8 cellular contexts compared by ENCODE assay signal in genomic region chr5:123937230-123937629, GRCh38.
DNase-seq lines count a peak whose midpoint lies in the region; ATAC-seq, FAIRE-seq and TF ChIP-seq lines count a peak whose summit lies in the region.

No MANE protein-coding gene starts in this region.

- H3K27ac ChIP-seq in testis, result no peak overlapping the region

- no peak overlapping the region for H3K27ac Mint-ChIP-seq in activated CD4-positive, alpha-beta memory T cell treated with anti-CD3 and anti-CD28 coated beads for 36 hours

- 63 to 69% methylated on average over 6 of the region's 6 CpGs for WGBS in testis, 2 donors

- no peaks in the 10 kb centered on the region for H3K36me3 Mint-ChIP-seq in activated CD4-positive, alpha-beta memory T cell treated with anti-CD3 and anti-CD28 coated beads for 36 hours

- no peak for TF ChIP-seq POLR2A in testis (IDR thresholded peaks at IDR 0.05)

- FAIRE-seq in D721Med (lab: Jason Lieb, UNC), result peak; percentile 71

- no peaks in the 10 kb centered on the region for H3K4me1 ChIP-seq in testis

- no peaks in the 10 kb centered on the region for H3K9me3 ChIP-seq in testis

- TF ChIP-seq CTCF in D721Med (IDR thresholded peaks at IDR 0.05; ENCODE audit: insufficient read depth, missing control alignments) (peak; percentile 41), testis (IDR thresholded peaks at IDR 0.05) (peak; percentile 26 to 35 (median 28))

- intact Hi-C loops in testis (cut with DNase I; ENCODE audit: low total_unique reads), result no loop called here
- intact Hi-C loops in activated CD4-positive, alpha-beta memory T cell treated with anti-CD3 and anti-CD28 coated beads for 36 hours (cut with micrococcal nuclease), result no loop called here

- H3K27me3 ChIP-seq in testis, result no peaks in the 10 kb centered on the region

- no peak for ATAC-seq in HG03457 (IDR thresholded peaks at IDR 0.05; ENCODE audit: unreplicated experiment)

- H3K9me3 Mint-ChIP-seq in activated CD4-positive, alpha-beta memory T cell treated with anti-CD3 and anti-CD28 coated beads for 36 hours, result peaks cover 37% of the 10 kb centered on the region

- H3K27me3 Mint-ChIP-seq in activated CD4-positive, alpha-beta memory T cell treated with anti-CD3 and anti-CD28 coated beads for 36 hours, result no peaks in the 10 kb centered on the region

- no peak overlapping the region for H3K4me3 Mint-ChIP-seq in activated CD4-positive, alpha-beta memory T cell treated with anti-CD3 and anti-CD28 coated beads for 36 hours

- H3K36me3 ChIP-seq in testis (ENCODE audit: low read depth, missing control alignments), result no peaks in the 10 kb centered on the region

- no peak overlapping the region for H3K4me3 ChIP-seq in testis

- DNase-seq in D721Med (ENCODE audit: insufficient read length, low spot score), result no peak
- DNase-seq in HUDEP-2 (lab: John Stamatoyannopoulos, UW; ENCODE audit: unreplicated experiment in 76 of 76), result peak in 39 of 76 experiments; percentile 0 to 48 (median 14)
- DNase-seq in SKM-1 treated with dmso at 0.1 percent for 144 hours (lab: John Stamatoyannopoulos, UW; ENCODE audit: unreplicated experiment), result peak; percentile 45
- peak; percentile 43 for DNase-seq in glomerular visceral epithelial cell (ENCODE audit: extremely low spot score)
- DNase-seq in testis, result peak; percentile 32
- no peak for DNase-seq in NCI-H510A treated with DMSO at 0.1 percent for 48 hours (lab: John Stamatoyannopoulos, UW)
- DNase-seq in activated CD4-positive, alpha-beta memory T cell treated with anti-CD3 and anti-CD28 coated beads for 36 hours, result no peak

- H3K4me1 Mint-ChIP-seq in activated CD4-positive, alpha-beta memory T cell treated with anti-CD3 and anti-CD28 coated beads for 36 hours (ENCODE audit: low read depth), result no peaks in the 10 kb centered on the region

- CTCF ChIA-PET in activated CD4-positive, alpha-beta memory T cell treated with anti-CD3 and anti-CD28 coated beads for 36 hours (lab: Charles Lee), result no interaction called here

- POLR2A ChIA-PET in activated CD4-positive, alpha-beta memory T cell treated with anti-CD3 and anti-CD28 coated beads for 36 hours (lab: Charles Lee), result no interaction called here

Comparison
In these comparisons a context has a peak if more than half of its experiments do, and no peak if none do; other contexts are left out.
1. DNase-seq: peak in HUDEP-2 (39 of 76), SKM-1 treated with dmso at 0.1 percent for 144 hours (single experiment), glomerular visceral epithelial cell (single experiment) and testis (single experiment); none in D721Med (single experiment), NCI-H510A treated with DMSO at 0.1 percent for 48 hours (single experiment) and activated CD4-positive, alpha-beta memory T cell treated with anti-CD3 and anti-CD28 coated beads for 36 hours (single experiment).